In the genomic region with DNA sequence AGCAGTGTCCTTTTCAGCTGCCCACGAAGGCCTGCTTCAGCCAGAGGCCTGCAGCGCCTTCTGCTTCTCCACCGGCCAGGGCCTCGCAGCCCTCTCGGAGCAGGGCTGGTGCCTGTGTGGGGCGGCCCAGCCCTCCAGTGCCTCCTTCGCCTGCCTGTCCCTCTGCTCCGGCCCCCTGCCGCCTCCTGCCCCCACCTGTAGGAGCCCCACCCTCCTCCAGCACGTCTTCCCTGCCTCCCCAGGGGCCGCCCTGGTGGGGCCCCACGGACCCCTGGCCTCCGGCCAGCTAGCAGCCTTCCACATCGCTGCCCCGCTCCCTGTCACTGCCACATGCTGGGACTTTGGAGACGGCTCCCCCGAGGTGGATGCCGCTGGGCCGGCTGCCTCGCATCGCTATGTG, we compare ENCODE assay signal across 8 cellular contexts. TPM values are rescaled to one million over a fixed set of nuclear protein-coding genes. Genes with fewer than 3 reads are reported as not detected.
A peak's percentile ranks its signal among the peaks of the same experiment; 100 is the strongest.
DNase-seq lines count a peak whose midpoint lies in the region; ATAC-seq and TF ChIP-seq lines count a peak whose summit lies in the region.
"Not testable (repeated sequence)": the region's sequence is repeated elsewhere in the genome, so short reads cannot be mapped to it uniquely, and the experiment has no call there.

No MANE protein-coding gene starts in this region.

- not testable (repeated sequence) for H4K20me1 ChIP-seq in neural progenitor cell (ENCODE audit: low read depth)

- H3F3A ChIP-seq in neural progenitor cell (ENCODE audit: low read depth) = not testable (repeated sequence)

- not testable (repeated sequence) for H3K79me2 ChIP-seq in neural progenitor cell (ENCODE audit: low read depth)

- H3K27me3 Mint-ChIP-seq in CD14-positive monocyte (ENCODE audit: low read depth in 3 of 3); neural progenitor cell (ENCODE audit: insufficient read depth, low read depth): not testable (repeated sequence)

- not testable (repeated sequence) for H3K4me1 Mint-ChIP-seq in CD14-positive monocyte, neural progenitor cell

- not testable (repeated sequence) for H3K36me3 Mint-ChIP-seq in CD14-positive monocyte, neural progenitor cell

- not testable (repeated sequence) for H2AFZ ChIP-seq in neural progenitor cell (replicated peaks)

- TF ChIP-seq CTCF in CD14-positive monocyte (IDR thresholded peaks at IDR 0.05); heart left ventricle (IDR thresholded peaks at IDR 0.05); right lobe of liver (IDR thresholded peaks at IDR 0.05); neural progenitor cell (IDR thresholded peaks at IDR 0.05); upper lobe of right lung (IDR thresholded peaks at IDR 0.05): not testable (repeated sequence)

- H3K4me1 ChIP-seq in heart left ventricle, right lobe of liver, neural progenitor cell, upper lobe of right lung: not testable (repeated sequence)

- not testable (repeated sequence) for H3K9ac ChIP-seq in neural progenitor cell

- H3K27me3 ChIP-seq in heart left ventricle, right lobe of liver, neural progenitor cell, upper lobe of right lung: not testable (repeated sequence)

- intact Hi-C loops in CD14-positive monocyte (cut with micrococcal nuclease); heart left ventricle (cut with DNase I); right lobe of liver (cut with DNase I); sciatic nerve (cut with DNase I); upper lobe of right lung (cut with DNase I): not testable (repeated sequence)

- H3K36me3 ChIP-seq in heart left ventricle, right lobe of liver, neural progenitor cell, upper lobe of right lung: not testable (repeated sequence)

- H3K4me2 ChIP-seq in neural progenitor cell = not testable (repeated sequence)

- not testable (repeated sequence) for H3K4me3 Mint-ChIP-seq in CD14-positive monocyte, neural progenitor cell

- not testable (repeated sequence) for H3K9me3 Mint-ChIP-seq in CD14-positive monocyte, neural progenitor cell

- TF ChIP-seq POLR2A in heart left ventricle (IDR thresholded peaks at IDR 0.05); right lobe of liver (IDR thresholded peaks at IDR 0.05): not testable (repeated sequence)

- not testable (repeated sequence) for H3K27ac ChIP-seq in heart left ventricle, right lobe of liver, neural progenitor cell, upper lobe of right lung

- 63 to 73% (median 69%) methylated on average over 3 to 17 of the region's 21 CpGs for WGBS in heart left ventricle, 4 donors
- 80% methylated on average over 4 of the region's 21 CpGs for WGBS in right lobe of liver (ENCODE audit: insufficient coverage, low coverage, low lambda C conversion rate, missing lambda C conversion rate)

- H3K9me3 ChIP-seq in heart left ventricle; right lobe of liver; neural progenitor cell (ENCODE audit: low read depth); upper lobe of right lung: not testable (repeated sequence)

- H3K27ac Mint-ChIP-seq in CD14-positive monocyte, neural progenitor cell: not testable (repeated sequence)

- H3K4me3 ChIP-seq in heart left ventricle, right lobe of liver, neural progenitor cell, upper lobe of right lung: not testable (repeated sequence)

- peak; percentile 42 for DNase-seq in CD14-positive monocyte (ENCODE audit: low spot score)
- peak; percentile 3 for DNase-seq in NCI-H2171 (lab: John Stamatoyannopoulos, UW)
- peak; percentile 5 for DNase-seq in cerebellum (ENCODE audit: low spot score)
- peak in 3 of 5 donors; percentile 23 to 61 (median 32) for DNase-seq in heart left ventricle
- peak in 2 of 3 donors; percentile 13 to 43 for DNase-seq in right lobe of liver
- DNase-seq in neural progenitor cell (ENCODE audit: low spot score) = peak; percentile 1
- DNase-seq in sciatic nerve (ENCODE audit: low spot score) = peak; percentile 59
- peak; percentile 64 for DNase-seq in upper lobe of right lung

- not testable (repeated sequence) for ATAC-seq in heart left ventricle, right lobe of liver, sciatic nerve, upper lobe of right lung

RNA-seq across cellular contexts. Expression of a gene that starts 18.7 kb away (rescaled TPM):
- polyA plus RNA-seq in CD14-positive monocyte = not detected
- total RNA-seq in cerebellum = 114 TPM
- total RNA-seq in heart left ventricle = 10 to 100 TPM; 24.7 to 54.2 (median 40.7) TPM
- polyA plus RNA-seq in heart left ventricle = 10 to 100 TPM; 32.2 to 65.3 TPM
- 10 to 100 TPM; 14.0 to 48.3 (median 33.6) TPM for total RNA-seq in right lobe of liver
- total RNA-seq in neural progenitor cell (ENCODE audit: low replicate concordance) = 66.7 and 75.0 TPM in 2 replicates
- 214 TPM for total RNA-seq in sciatic nerve
- 91.6 TPM for total RNA-seq in upper lobe of right lung

RNA-seq across cellular contexts. Expression of a gene that starts 56.3 kb away (rescaled TPM):
- polyA plus RNA-seq in CD14-positive monocyte (10 to 100 TPM; 22.3 to 36.0 TPM), heart left ventricle (10 to 100 TPM; 19.9 to 68.9 TPM)
- total RNA-seq in cerebellum (42.6 TPM), heart left ventricle (10 to 100 TPM; 43.4 to 80.0 (median 74.5) TPM), right lobe of liver (100 to 1,000 TPM in 4 of 6 experiments, 10 to 100 TPM in 2; 78.8 to 144 (median 111) TPM), neural progenitor cell (ENCODE audit: low replicate concordance) (68.8 and 69.1 TPM in 2 replicates), sciatic nerve (58.6 TPM), upper lobe of right lung (100 TPM)

Comparison
In these comparisons a context has a peak if more than half of its experiments do, and no peak if none do; other contexts are left out.
1. DNase-seq: peak in every context shown above with its lines; median percentile 64 in upper lobe of right lung; 59 in sciatic nerve; 42 in CD14-positive monocyte; 32 in heart left ventricle; 28 in right lobe of liver; 5 in cerebellum; 3 in NCI-H2171; 1 in neural progenitor cell.